22 cellular contexts compared by ENCODE assay signal in the genomic region with DNA sequence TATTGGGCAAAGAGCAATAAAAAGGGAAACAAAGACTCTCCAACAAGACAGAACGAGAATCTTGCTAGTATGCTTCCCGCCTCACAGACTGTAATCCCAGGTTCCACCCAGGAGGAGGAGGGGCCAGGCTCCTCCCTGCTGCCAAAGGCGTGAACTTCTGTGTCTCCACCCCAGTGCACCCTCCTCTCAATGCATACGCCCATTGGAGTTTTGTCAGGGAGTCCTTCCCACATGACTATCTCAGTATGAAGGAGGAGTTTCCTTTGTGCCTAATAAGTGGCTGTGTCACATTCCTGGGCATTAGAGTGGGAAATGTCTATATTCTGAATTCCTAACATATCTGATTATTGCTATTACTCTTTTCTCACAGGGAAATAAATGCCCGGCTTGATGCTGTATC.
A peak's percentile ranks its signal among the peaks of the same experiment; 100 is the strongest.
DNase-seq lines count a peak whose midpoint lies in the region; ATAC-seq and TF ChIP-seq lines count a peak whose summit lies in the region.
"Had no signal": no experiment of that assay in that cellular context is flagged by ENCODE, and none has a peak within 500 bp of the region (broad histone marks: within the 10 kb centered on the region; RNA-seq: fewer than 3 reads in every experiment).

No MANE protein-coding gene starts in this region.

- TF ChIP-seq POLR2A in HCT116 (IDR thresholded peaks at IDR 0.05; ENCODE audit: borderline replicate concordance, extremely low read depth, insufficient read depth, insufficient read length) = no peak

- H3K9ac ChIP-seq in HCT116 (ENCODE audit: low read length) = no peak overlapping the region

- no peaks in the 10 kb centered on the region for H3K27me3 Mint-ChIP-seq in WTC11 (ENCODE audit: low read depth)
- H3K27me3 Mint-ChIP-seq: activated naive CD4-positive, alpha-beta T cell treated with anti-CD3 and anti-CD28 coated beads, Interleukin-2, amount 10 ng/mL, durations not matched to agents 7 days and 5 days; CD4-positive, alpha-beta memory T cell; IgD-negative memory B cell had no signal

- H3K4me1 ChIP-seq in HCT116 (ENCODE audit: control insufficient read depth in 1 of 2, insufficient read depth in 2 of 2, low read length in 2 of 2) = peaks cover 22 to 42% of the 10 kb centered on the region in 2 experiments
- H3K4me1 ChIP-seq: transverse colon had no signal

- H3K9me2 ChIP-seq in HCT116 (ENCODE audit: insufficient read depth) = no peaks in the 10 kb centered on the region

- intact Hi-C loops in HCT116 (cut with micrococcal nuclease) = no loop called here

- H3K27me3 ChIP-seq in HCT116 (ENCODE audit: insufficient read depth, low read length) = no peaks in the 10 kb centered on the region
- H3K27me3 ChIP-seq: transverse colon had no signal

- ATAC-seq in HCT116 = peak; percentile 81
- peak; percentile 98 for ATAC-seq in WTC11
- no peak for ATAC-seq in GM18870 (IDR thresholded peaks at IDR 0.05; ENCODE audit: unreplicated experiment)
- no peak for ATAC-seq in GM21367 (IDR thresholded peaks at IDR 0.05; ENCODE audit: unreplicated experiment)
- ATAC-seq: left ventricle myocardium superior, SK-N-SH treated with all-trans-retinoic acid at 6 μM for 48 hours had no signal

- no peak overlapping the region for H3K4me3 ChIP-seq in HCT116 (replicated peaks in 1 of 2; ENCODE audit: low read depth in 1 of 2, low read length in 2 of 2)
- H3K4me3 ChIP-seq: coronary artery, transverse colon had no signal

- no peaks in the 10 kb centered on the region for H3K36me3 ChIP-seq in HCT116 (ENCODE audit: control insufficient read depth in 1 of 2, insufficient read depth in 2 of 2, low read length in 2 of 2)
- H3K36me3 ChIP-seq: transverse colon had no signal

- TF ChIP-seq RAD21 in HCT116 (IDR thresholded peaks at IDR 0.05; ENCODE audit: low read depth) = no peak

- no peak overlapping the region for H3K4me3 Mint-ChIP-seq in WTC11
- H3K4me3 Mint-ChIP-seq: activated naive CD4-positive, alpha-beta T cell treated with anti-CD3 and anti-CD28 coated beads, Interleukin-2, amount 10 ng/mL, durations not matched to agents 7 days and 5 days; IgD-negative memory B cell had no signal

- H3K9me3 Mint-ChIP-seq in WTC11 = no peaks in the 10 kb centered on the region
- H3K9me3 Mint-ChIP-seq: IgD-negative memory B cell had no signal

- H4K20me1 ChIP-seq in HCT116 (ENCODE audit: insufficient read depth) = no peaks in the 10 kb centered on the region

- TF ChIP-seq CTCF in HCT116 (IDR thresholded peaks at IDR 0.05 in 2 of 3, conservative IDR thresholded peaks at IDR 0.05 in 1 of 3; ENCODE audit: borderline replicate concordance in 1 of 3, insufficient read depth in 1 of 3, low read depth in 2 of 3, low read length in 2 of 3) (no peak), WTC11 (IDR thresholded peaks at IDR 0.05) (no peak)

- no peaks in the 10 kb centered on the region for H3K9me3 ChIP-seq in HCT116 (ENCODE audit: control insufficient read depth in 1 of 2, insufficient read depth in 1 of 2, low read depth in 1 of 2, low read length in 2 of 2)
- H3K9me3 ChIP-seq: transverse colon had no signal

- RAD21 ChIA-PET in HCT116 (lab: Charles Lee; ENCODE audit: low non-redundant PET in 1 of 2, low total read pairs in 2 of 2, uncharacterized antibody in 2 of 2, unreplicated experiment in 2 of 2) = no interaction called here

- H3K4me2 ChIP-seq in HCT116 (ENCODE audit: low read length) = no peak overlapping the region

- no peaks in the 10 kb centered on the region for H3K79me2 ChIP-seq in HCT116 (ENCODE audit: insufficient read depth, low read length)

- DNase-seq in Daoy (ENCODE audit: low read depth) (peak; percentile 15), HCT116 (ENCODE audit: low read depth, low spot score) (no peak), WTC11 (ENCODE audit: low spot score) (peak; percentile 57), iPS DF 19.7 (ENCODE audit: low read depth, low spot score) (peak; percentile 28), KG1 (lab: John Stamatoyannopoulos, UW) (no peak), NCI-H1092 (lab: John Stamatoyannopoulos, UW) (no peak)
- DNase-seq: activated CD4-positive, alpha-beta T cell treated with anti-CD3 and anti-CD28 coated beads for 48 hours; activated naive CD4-positive, alpha-beta T cell treated with anti-CD3 and anti-CD28 coated beads, Interleukin-2, amount 10 ng/mL, durations not matched to agents 7 days and 5 days; CD4-positive, alpha-beta memory T cell; DND-41; left ventricle myocardium superior; NCI-H1694 treated with DMSO at 0.1 percent for 48 hours; NCI-H446 treated with DMSO at 0.1 percent for 48 hours; NK-92 treated with Interleukin-12 subunit alpha and Interleukin-12 subunit beta, amount 100 ng/mL, for 24 hours; stimulated activated CD4-positive, alpha-beta T cell treated with anti-CD3 and anti-CD28 coated beads, Interleukin-1b, Interleukin-23, amount 100 ng/mL, for 48 hours; stimulated activated naive CD4-positive, alpha-beta T cell treated with Interleukin-2 at 50 U/mL for 16 hours; transverse colon had no signal

- no peak overlapping the region for H3K27ac Mint-ChIP-seq in WTC11
- H3K27ac Mint-ChIP-seq: activated naive CD4-positive, alpha-beta T cell treated with anti-CD3 and anti-CD28 coated beads, Interleukin-2, amount 10 ng/mL, durations not matched to agents 7 days and 5 days had no signal

- no peaks in the 10 kb centered on the region for H3K36me3 Mint-ChIP-seq in WTC11

- no peak overlapping the region for H2AFZ ChIP-seq in HCT116 (ENCODE audit: low read depth, low read length, poor library complexity, severe bottlenecking)

- no peak overlapping the region for H3K27ac ChIP-seq in HCT116 (ENCODE audit: low read depth, low read length)
- H3K27ac ChIP-seq: coronary artery, transverse colon had no signal

- POLR2A ChIA-PET in HCT116 (lab: Charles Lee) = no interaction called here
- POLR2A ChIA-PET in WTC11 (lab: Charles Lee) = no interaction called here

- CTCF ChIA-PET in HCT116 (lab: Charles Lee) (no interaction called here), WTC11 (lab: Charles Lee) (interaction anchor here (1.8 kb wide), 1 partner anchor 347 kb away, joined by 4 read pairs; no protein-coding TSS in a partner anchor)

- H3K4me1 Mint-ChIP-seq in WTC11 = peaks cover 11% of the 10 kb centered on the region

- BruUV-seq in HCT116 (replicated peaks; lab: Mats Ljungman, UMichigan) = no TSS peak

TF ChIP-seq in HCT116, 20 proteins besides CTCF, POLR2A, EP300 and RAD21 (continues in another document):
- TF ChIP-seq JUND (IDR thresholded peaks at IDR 0.05) = no peak
- no peak for TF ChIP-seq EZH2phosphoT487 (IDR thresholded peaks at IDR 0.05; ENCODE audit: borderline replicate concordance)
- no peak for TF ChIP-seq TCF7L2 (IDR thresholded peaks at IDR 0.05; ENCODE audit: borderline replicate concordance, extremely low read depth, insufficient read depth, insufficient read length)
- TF ChIP-seq, protein P1, sequence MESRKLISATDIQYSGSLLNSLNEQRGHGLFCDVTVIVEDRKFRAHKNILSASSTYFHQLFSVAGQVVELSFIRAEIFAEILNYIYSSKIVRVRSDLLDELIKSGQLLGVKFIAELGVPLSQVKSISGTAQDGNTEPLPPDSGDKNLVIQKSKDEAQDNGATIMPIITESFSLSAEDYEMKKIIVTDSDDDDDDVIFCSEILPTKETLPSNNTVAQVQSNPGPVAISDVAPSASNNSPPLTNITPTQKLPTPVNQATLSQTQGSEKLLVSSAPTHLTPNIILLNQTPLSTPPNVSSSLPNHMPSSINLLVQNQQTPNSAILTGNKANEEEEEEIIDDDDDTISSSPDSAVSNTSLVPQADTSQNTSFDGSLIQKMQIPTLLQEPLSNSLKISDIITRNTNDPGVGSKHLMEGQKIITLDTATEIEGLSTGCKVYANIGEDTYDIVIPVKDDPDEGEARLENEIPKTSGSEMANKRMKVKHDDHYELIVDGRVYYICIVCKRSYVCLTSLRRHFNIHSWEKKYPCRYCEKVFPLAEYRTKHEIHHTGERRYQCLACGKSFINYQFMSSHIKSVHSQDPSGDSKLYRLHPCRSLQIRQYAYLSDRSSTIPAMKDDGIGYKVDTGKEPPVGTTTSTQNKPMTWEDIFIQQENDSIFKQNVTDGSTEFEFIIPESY (IDR thresholded peaks at IDR 0.05; ENCODE audit: extremely low read depth, insufficient replicate concordance, low read length) = no peak
- TF ChIP-seq EZH2 (IDR thresholded peaks at IDR 0.05) = no peak
- TF ChIP-seq CEBPB (IDR thresholded peaks at IDR 0.05; ENCODE audit: low read depth) = no peak
- TF ChIP-seq, protein P2, sequence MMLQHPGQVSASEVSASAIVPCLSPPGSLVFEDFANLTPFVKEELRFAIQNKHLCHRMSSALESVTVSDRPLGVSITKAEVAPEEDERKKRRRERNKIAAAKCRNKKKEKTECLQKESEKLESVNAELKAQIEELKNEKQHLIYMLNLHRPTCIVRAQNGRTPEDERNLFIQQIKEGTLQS (IDR thresholded peaks at IDR 0.05) = no peak
- no peak for TF ChIP-seq CBX3 (IDR thresholded peaks at IDR 0.05; ENCODE audit: low read depth)

TF ChIP-seq in WTC11, 78 proteins besides CTCF, POLR2A, EP300 and RAD21 (continues in another document):
- TF ChIP-seq TEAD1 (CRISPR knock-in tag; IDR thresholded peaks at IDR 0.05) = no peak
- TF ChIP-seq, protein P3, sequence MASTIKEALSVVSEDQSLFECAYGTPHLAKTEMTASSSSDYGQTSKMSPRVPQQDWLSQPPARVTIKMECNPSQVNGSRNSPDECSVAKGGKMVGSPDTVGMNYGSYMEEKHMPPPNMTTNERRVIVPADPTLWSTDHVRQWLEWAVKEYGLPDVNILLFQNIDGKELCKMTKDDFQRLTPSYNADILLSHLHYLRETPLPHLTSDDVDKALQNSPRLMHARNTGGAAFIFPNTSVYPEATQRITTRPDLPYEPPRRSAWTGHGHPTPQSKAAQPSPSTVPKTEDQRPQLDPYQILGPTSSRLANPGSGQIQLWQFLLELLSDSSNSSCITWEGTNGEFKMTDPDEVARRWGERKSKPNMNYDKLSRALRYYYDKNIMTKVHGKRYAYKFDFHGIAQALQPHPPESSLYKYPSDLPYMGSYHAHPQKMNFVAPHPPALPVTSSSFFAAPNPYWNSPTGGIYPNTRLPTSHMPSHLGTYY (CRISPR knock-in tag; IDR thresholded peaks at IDR 0.05) = no peak
- TF ChIP-seq, protein P4, sequence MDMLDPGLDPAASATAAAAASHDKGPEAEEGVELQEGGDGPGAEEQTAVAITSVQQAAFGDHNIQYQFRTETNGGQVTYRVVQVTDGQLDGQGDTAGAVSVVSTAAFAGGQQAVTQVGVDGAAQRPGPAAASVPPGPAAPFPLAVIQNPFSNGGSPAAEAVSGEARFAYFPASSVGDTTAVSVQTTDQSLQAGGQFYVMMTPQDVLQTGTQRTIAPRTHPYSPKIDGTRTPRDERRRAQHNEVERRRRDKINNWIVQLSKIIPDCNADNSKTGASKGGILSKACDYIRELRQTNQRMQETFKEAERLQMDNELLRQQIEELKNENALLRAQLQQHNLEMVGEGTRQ (CRISPR knock-in tag; IDR thresholded peaks at IDR 0.05) = no peak
- TF ChIP-seq, protein P2 (CRISPR knock-in tag; conservative IDR thresholded peaks at IDR 0.05) = no peak
- TF ChIP-seq JAZF1 (CRISPR knock-in tag; IDR thresholded peaks at IDR 0.05) = no peak
- no peak for TF ChIP-seq ETV6 (CRISPR knock-in tag; IDR thresholded peaks at IDR 0.05)
- no peak for TF ChIP-seq NFE2L1 (CRISPR knock-in tag; IDR thresholded peaks at IDR 0.05)

Comparison
In these comparisons a context has a peak if more than half of its experiments do, and no peak if none do; other contexts are left out.
1. DNase-seq: peak in Daoy (single experiment), WTC11 (single experiment) and iPS DF 19.7 (single experiment); none in HCT116 (single experiment), KG1 (single experiment) and NCI-H1092 (single experiment).
2. ATAC-seq: peak in HCT116 (single experiment) and WTC11 (single experiment); none in GM18870 (single experiment) and GM21367 (single experiment).